16 cellular contexts compared by ENCODE assay signal in the genomic region with DNA sequence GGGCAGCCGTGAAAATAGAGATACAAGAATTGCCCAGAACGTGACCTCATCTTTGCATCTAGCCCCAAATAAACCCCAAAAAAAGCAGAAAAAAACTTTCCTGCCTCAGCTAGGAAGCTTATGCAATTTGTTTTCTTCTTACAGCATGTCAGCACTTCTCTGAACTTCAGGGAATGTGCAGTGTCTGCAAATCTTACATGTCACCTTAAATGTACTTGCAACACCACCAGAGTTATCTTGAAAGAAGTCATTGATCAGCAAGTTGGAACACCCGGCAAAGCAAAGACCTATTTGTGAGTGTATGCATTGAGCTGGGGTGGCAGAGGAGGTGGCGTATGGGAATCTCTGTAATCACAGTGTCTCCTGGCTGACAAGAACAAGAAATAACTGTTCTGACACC.
A peak's percentile ranks its signal among the peaks of the same experiment; 100 is the strongest.
DNase-seq lines count a peak whose midpoint lies in the region; ATAC-seq and TF ChIP-seq lines count a peak whose summit lies in the region.
"Had no signal": no experiment of that assay in that cellular context is flagged by ENCODE, and none has a peak within 500 bp of the region (broad histone marks: within the 10 kb centered on the region; RNA-seq: fewer than 3 reads in every experiment).

No MANE protein-coding gene starts in this region.

- H3K9ac ChIP-seq in parathyroid adenoma: no peak overlapping the region
- H3K9ac ChIP-seq: BLaER1 treated with 17β-estradiol and CSF1 and Interleukin-3, amounts not matched to agents 10 nM and 100 nM; KMS-11 had no signal

- H3K36me3 ChIP-seq in esophagus muscularis mucosa: no peaks in the 10 kb centered on the region
- no peaks in the 10 kb centered on the region for H3K36me3 ChIP-seq in parathyroid adenoma (ENCODE audit: control insufficient read depth, insufficient read depth, low read length)
- H3K36me3 ChIP-seq: BLaER1 treated with 17β-estradiol and CSF1 and Interleukin-3, amounts not matched to agents 10 nM and 100 nM had no signal

- H3K27ac ChIP-seq in esophagus muscularis mucosa (replicated peaks in 1 of 4): no peak overlapping the region
- peak overlapping the region; percentile 60 for H3K27ac ChIP-seq in parathyroid adenoma
- H3K27ac ChIP-seq: 22Rv1; BLaER1 treated with 17β-estradiol and CSF1 and Interleukin-3, amounts not matched to agents 10 nM and 100 nM; KMS-11 had no signal

- intact Hi-C loops in esophagus muscularis mucosa (cut with DNase I): no loop called here

- no peak overlapping the region for H3K4me3 Mint-ChIP-seq in activated naive CD4-positive, alpha-beta T cell treated with anti-CD3 and anti-CD28 coated beads, Interleukin-2, amount 50 U/mL, for 24 hours
- H3K4me3 Mint-ChIP-seq: CD4-positive, CD25-positive, alpha-beta regulatory T cell; IgD-negative memory B cell had no signal

- peaks cover 18% of the 10 kb centered on the region for H3K27me3 Mint-ChIP-seq in activated naive CD4-positive, alpha-beta T cell treated with anti-CD3 and anti-CD28 coated beads, Interleukin-2, amount 50 U/mL, for 24 hours

- peak overlapping the region; percentile 48 for H2AFZ ChIP-seq in parathyroid adenoma

- H3K79me2 ChIP-seq in parathyroid adenoma: no peaks in the 10 kb centered on the region

- TF ChIP-seq EP300 in esophagus muscularis mucosa (IDR thresholded peaks at IDR 0.05): no peak

- no peak overlapping the region for H3K4me3 ChIP-seq in esophagus muscularis mucosa
- peak overlapping the region; percentile 23 for H3K4me3 ChIP-seq in parathyroid adenoma (ENCODE audit: low read depth, low read length)
- H3K4me3 ChIP-seq: BLaER1 treated with 17β-estradiol and CSF1 and Interleukin-3, amounts not matched to agents 10 nM and 100 nM had no signal

- H3K4me2 ChIP-seq in parathyroid adenoma (ENCODE audit: low read length): peak overlapping the region; percentile 49
- H3K4me2 ChIP-seq: KMS-11 had no signal

- H3K4me1 Mint-ChIP-seq in activated naive CD4-positive, alpha-beta T cell treated with anti-CD3 and anti-CD28 coated beads, Interleukin-2, amount 50 U/mL, for 24 hours: no peaks in the 10 kb centered on the region
- H3K4me1 Mint-ChIP-seq: CD4-positive, CD25-positive, alpha-beta regulatory T cell; IgD-negative memory B cell had no signal

- no peaks in the 10 kb centered on the region for H3K36me3 Mint-ChIP-seq in activated naive CD4-positive, alpha-beta T cell treated with anti-CD3 and anti-CD28 coated beads, Interleukin-2, amount 50 U/mL, for 24 hours
- H3K36me3 Mint-ChIP-seq: CD4-positive, CD25-positive, alpha-beta regulatory T cell had no signal

- peak overlapping the region; percentile 20 for H3K27ac Mint-ChIP-seq in activated naive CD4-positive, alpha-beta T cell treated with anti-CD3 and anti-CD28 coated beads, Interleukin-2, amount 50 U/mL, for 24 hours
- H3K27ac Mint-ChIP-seq: CD4-positive, CD25-positive, alpha-beta regulatory T cell; IgD-negative memory B cell had no signal

- no peaks in the 10 kb centered on the region for H3K4me1 ChIP-seq in esophagus muscularis mucosa
- peaks cover 30% of the 10 kb centered on the region for H3K4me1 ChIP-seq in parathyroid adenoma

- no peaks in the 10 kb centered on the region for H3K9me3 ChIP-seq in esophagus muscularis mucosa
- H3K9me3 ChIP-seq in parathyroid adenoma (ENCODE audit: control insufficient read depth, low read length): no peaks in the 10 kb centered on the region
- H3K9me3 ChIP-seq: BLaER1 treated with 17β-estradiol and CSF1 and Interleukin-3, amounts not matched to agents 10 nM and 100 nM had no signal

- H3K27me3 ChIP-seq in esophagus muscularis mucosa (no peaks in the 10 kb centered on the region), parathyroid adenoma (ENCODE audit: control insufficient read depth, insufficient read depth, low read length) (no peaks in the 10 kb centered on the region)
- H3K27me3 ChIP-seq: BLaER1 treated with 17β-estradiol and CSF1 and Interleukin-3, amounts not matched to agents 10 nM and 100 nM had no signal

- peaks cover 6% of the 10 kb centered on the region for H3K9me3 Mint-ChIP-seq in activated naive CD4-positive, alpha-beta T cell treated with anti-CD3 and anti-CD28 coated beads, Interleukin-2, amount 50 U/mL, for 24 hours
- H3K9me3 Mint-ChIP-seq: IgD-negative memory B cell had no signal

- ATAC-seq in GM18511 (IDR thresholded peaks at IDR 0.05; ENCODE audit: unreplicated experiment): no peak
- ATAC-seq: HCT116 had no signal

- TF ChIP-seq CTCF in esophagus muscularis mucosa (IDR thresholded peaks at IDR 0.05): no peak
- no peak for TF ChIP-seq CTCF in parathyroid adenoma (IDR thresholded peaks at IDR 0.05)
- TF ChIP-seq CTCF in GM20000 (IDR thresholded peaks at IDR 0.05; ENCODE audit: extremely low read depth, missing control alignments): no peak

- DNase-seq in activated naive CD4-positive, alpha-beta T cell treated with Interleukin-2 at 50 U/mL for 16 hours: no peak
- peak; percentile 75 for DNase-seq in esophagus muscularis mucosa (ENCODE audit: extremely low spot score)
- no peak for DNase-seq in GM20000 (ENCODE audit: low spot score)
- DNase-seq in hypothalamus (lab: John Stamatoyannopoulos, UW): no peak
- DNase-seq in AG08396 (ENCODE audit: low spot score): no peak
- DNase-seq: Calu3; CD4-positive, CD25-positive, alpha-beta regulatory T cell; DMS 273 treated with DMSO at 0.1 percent for 48 hours had no signal

- 68% methylated on average over 4 of the region's 4 CpGs for WGBS in esophagus muscularis mucosa

- no peak for TF ChIP-seq POLR2A in esophagus muscularis mucosa (IDR thresholded peaks at IDR 0.05; ENCODE audit: low read depth)
